10 cellular contexts compared by ENCODE assay signal in the genomic region with DNA sequence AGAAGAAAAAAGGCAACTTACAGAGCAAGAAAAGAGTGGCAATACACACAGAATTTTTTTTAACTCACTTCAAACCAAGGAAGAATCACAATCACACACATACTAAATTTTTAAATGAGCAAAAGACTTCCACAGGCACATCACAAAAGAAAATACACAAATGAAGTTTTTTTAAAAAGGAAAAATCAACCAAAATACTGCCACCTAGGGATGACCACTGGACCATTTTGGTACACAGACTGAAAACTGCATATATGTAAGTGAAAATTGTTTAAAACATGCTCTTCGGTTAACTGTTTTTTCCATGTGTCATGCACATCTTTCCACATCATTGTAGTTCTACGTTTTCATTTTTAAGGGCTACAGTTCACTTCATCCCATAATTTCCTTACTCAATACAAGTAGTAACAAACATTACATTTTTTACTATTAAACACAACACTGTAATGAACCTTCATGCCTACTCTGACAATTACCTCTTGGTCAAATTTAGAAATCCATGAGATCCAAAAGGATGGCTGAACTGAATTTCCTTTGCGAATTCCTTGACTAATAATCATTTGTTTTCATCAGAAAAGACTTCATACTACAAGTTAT.
DNase-seq lines count a peak whose midpoint lies in the region; ATAC-seq and TF ChIP-seq lines count a peak whose summit lies in the region.
"Had no signal": no experiment of that assay in that cellular context is flagged by ENCODE, and none has a peak within 500 bp of the region (broad histone marks: within the 10 kb centered on the region; RNA-seq: fewer than 3 reads in every experiment).

No MANE protein-coding gene starts in this region.

- TF ChIP-seq CTCF in GM10266 (IDR thresholded peaks at IDR 0.05; ENCODE audit: control insufficient read depth, insufficient read depth, low read depth, missing control alignments) (no peak), chondrocyte (IDR thresholded peaks at IDR 0.05) (peak; percentile 79), osteocyte (IDR thresholded peaks at IDR 0.05) (peak; percentile 53)

- no peak for ATAC-seq in GM19463 (IDR thresholded peaks at IDR 0.05; ENCODE audit: unreplicated experiment)
- ATAC-seq in GM19328 (IDR thresholded peaks at IDR 0.05; ENCODE audit: unreplicated experiment): no peak

- peak; percentile 14 for DNase-seq in GM10266 (ENCODE audit: extremely low spot score)
- peak; percentile 4 for DNase-seq in MV-4-11 (lab: John Stamatoyannopoulos, UW)
- DNase-seq in chondrocyte (ENCODE audit: low spot score): no peak
- no peak for DNase-seq in osteocyte (ENCODE audit: extremely low spot score, unreplicated experiment)
- no peak for DNase-seq in stimulated activated CD4-positive, alpha-beta T cell treated with anti-CD3 and anti-CD28 coated beads, Interleukin-2, amount 100 ng/mL, for 24 hours
- DNase-seq: activated CD8-positive, alpha-beta memory T cell treated with anti-CD3 and anti-CD28 coated beads, Interleukin-2, amount 50 U/mL, for 4 hours; MG63; T-helper 1 cell had no signal

- H3K36me3 Mint-ChIP-seq in chondrocyte (ENCODE audit: low read depth) (peaks cover 3% of the 10 kb centered on the region), osteocyte (ENCODE audit: unreplicated experiment) (no peaks in the 10 kb centered on the region)

- H3K4me1 Mint-ChIP-seq in chondrocyte (ENCODE audit: low read depth) (peaks cover 4% of the 10 kb centered on the region), osteocyte (ENCODE audit: unreplicated experiment) (peaks cover 4% of the 10 kb centered on the region)

- no peaks in the 10 kb centered on the region for H3K27me3 Mint-ChIP-seq in chondrocyte (ENCODE audit: low read depth)
- H3K27me3 Mint-ChIP-seq in osteocyte (ENCODE audit: unreplicated experiment): no peaks in the 10 kb centered on the region

- peaks cover 3% of the 10 kb centered on the region for H3K9me3 Mint-ChIP-seq in chondrocyte (ENCODE audit: low read depth)
- H3K9me3 Mint-ChIP-seq in osteocyte (ENCODE audit: unreplicated experiment): peaks cover 5% of the 10 kb centered on the region

- H3K27ac Mint-ChIP-seq in chondrocyte (ENCODE audit: unreplicated experiment) (no peak overlapping the region), osteocyte (ENCODE audit: unreplicated experiment) (no peak overlapping the region)

- H3K4me3 Mint-ChIP-seq in chondrocyte (ENCODE audit: unreplicated experiment): no peak overlapping the region
- no peak overlapping the region for H3K4me3 Mint-ChIP-seq in osteocyte (ENCODE audit: unreplicated experiment)

Comparison
In these comparisons a context has a peak if more than half of its experiments do, and no peak if none do; other contexts are left out.
1. DNase-seq: peak in GM10266 (single experiment) and MV-4-11 (single experiment); none in chondrocyte (single experiment), osteocyte (single experiment) and stimulated activated CD4-positive, alpha-beta T cell treated with anti-CD3 and anti-CD28 coated beads, Interleukin-2, amount 100 ng/mL, for 24 hours (0 of 2).